Comparison of ENCODE assay signal across 20 cellular contexts in the genomic region with DNA sequence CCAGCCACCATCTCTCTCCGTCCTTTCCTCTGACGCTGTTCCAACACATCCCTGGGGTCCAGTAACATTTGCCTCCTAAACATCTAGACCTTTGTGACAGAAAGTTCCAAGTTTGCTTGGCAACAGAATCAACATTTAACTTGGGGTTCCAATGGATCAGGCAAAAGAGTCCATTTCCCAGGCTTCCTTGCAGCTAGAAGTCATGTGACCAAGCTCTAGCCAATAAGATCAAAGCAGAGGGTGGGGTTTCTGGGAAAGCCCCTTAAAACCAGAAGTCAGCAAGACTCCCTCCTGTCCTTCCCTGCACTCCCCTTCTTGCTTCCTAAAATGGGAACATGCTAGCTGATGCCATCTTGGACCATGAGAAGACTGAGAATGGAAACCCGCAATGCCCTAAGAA. TPM values are rescaled to one million over a fixed set of nuclear protein-coding genes. Genes with fewer than 3 reads are reported as not detected.
A peak's percentile ranks its signal among the peaks of the same experiment; 100 is the strongest.
DNase-seq lines count a peak whose midpoint lies in the region; ATAC-seq, FAIRE-seq and TF ChIP-seq lines count a peak whose summit lies in the region.
"Had no signal": no experiment of that assay in that cellular context is flagged by ENCODE, and none has a peak within 500 bp of the region (broad histone marks: within the 10 kb centered on the region; RNA-seq: fewer than 3 reads in every experiment).

No MANE protein-coding gene starts in this region.

- no peak overlapping the region for H3K4me3 ChIP-seq in K562
- no peak overlapping the region for H3K4me3 ChIP-seq in naive thymus-derived CD4-positive, alpha-beta T cell (ENCODE audit: low read length)
- H3K4me3 ChIP-seq: GM23248, HAP-1, PC-9 had no signal

- H3K79me2 ChIP-seq in K562 (ENCODE audit: control insufficient read depth, insufficient read depth, low read length): no peaks in the 10 kb centered on the region

- in situ Hi-C loops in K562 (cut with MboI): no loop called here

- H3K27me3 Mint-ChIP-seq in activated T-cell treated with anti-CD3 and anti-CD28 coated beads, Interleukin-2, amount 50 U/mL, for 72 hours (ENCODE audit: low read depth): no peaks in the 10 kb centered on the region
- no peaks in the 10 kb centered on the region for H3K27me3 Mint-ChIP-seq in naive thymus-derived CD4-positive, alpha-beta T cell

- DNase-seq in activated T-cell treated with anti-CD3 and anti-CD28 coated beads, Interleukin-2, amount 50 U/mL, for 72 hours: no peak
- no peak for DNase-seq in activated T-cell treated with anti-CD3 and anti-CD28 coated beads, Interleukin-2, amount 50 U/mL, for 1 hour
- DNase-seq in K562 (ENCODE audit: extremely low read depth in 1 of 4, low spot score in 3 of 4): no peak
- no peak for DNase-seq in naive thymus-derived CD4-positive, alpha-beta T cell
- DNase-seq in DMS114 treated with DMSO at 0.1 percent for 48 hours (lab: John Stamatoyannopoulos, UW; ENCODE audit: unreplicated experiment): no peak
- DNase-seq in DMS 273 treated with DMSO at 0.1 percent for 48 hours (lab: John Stamatoyannopoulos, UW): no peak
- no peak for DNase-seq in NCI-H2029 treated with DMSO at 0.1 percent for 48 hours (lab: John Stamatoyannopoulos, UW)
- DNase-seq: 8988T, COR-L47, GM23248, NCI-H1092 treated with DMSO at 0.1 percent for 48 hours, NCI-H1436 treated with DMSO at 0.1 percent for 48 hours, NCI-H1930, PC-9, RPMI8226, SHP77 had no signal

- H3K4me1 Mint-ChIP-seq in activated T-cell treated with anti-CD3 and anti-CD28 coated beads, Interleukin-2, amount 50 U/mL, for 72 hours (ENCODE audit: low read depth): peaks cover 58% of the 10 kb centered on the region
- H3K4me1 Mint-ChIP-seq in naive thymus-derived CD4-positive, alpha-beta T cell: peaks cover 40 to 90% (median 85%) of the 10 kb centered on the region in 7 donors

- TF ChIP-seq POLR2A in K562 (conservative IDR thresholded peaks at IDR 0.05): no peak

- H3K27me3 ChIP-seq in K562 (ENCODE audit: control insufficient read depth in 2 of 2, insufficient read depth in 2 of 2, low read length in 2 of 2): peaks cover 0 to 9% of the 10 kb centered on the region in 2 experiments; a peak in 1 of 5 replicates
- no peaks in the 10 kb centered on the region for H3K27me3 ChIP-seq in naive thymus-derived CD4-positive, alpha-beta T cell (ENCODE audit: control insufficient read depth in 2 of 2, insufficient read depth in 2 of 2, low read length in 2 of 2)

- H3K4me3 Mint-ChIP-seq in activated T-cell treated with anti-CD3 and anti-CD28 coated beads, Interleukin-2, amount 50 U/mL, for 72 hours: no peak overlapping the region
- H3K4me3 Mint-ChIP-seq in naive thymus-derived CD4-positive, alpha-beta T cell: peak overlapping the region in 2 of 10 donors; percentile 1 to 31

- ATAC-seq in activated T-cell treated with anti-CD3 and anti-CD28 coated beads, Interleukin-2, amount 50 U/mL, for 72 hours (replicated peaks in 1 of 2): no peak
- ATAC-seq in K562: no peak
- no peak for ATAC-seq in naive thymus-derived CD4-positive, alpha-beta T cell

- H3K9me3 ChIP-seq in K562 (replicated peaks; ENCODE audit: control insufficient read depth, insufficient read depth, low read depth, low read length): no peaks in the 10 kb centered on the region
- no peaks in the 10 kb centered on the region for H3K9me3 ChIP-seq in naive thymus-derived CD4-positive, alpha-beta T cell (ENCODE audit: control insufficient read depth in 2 of 3, low read length in 3 of 3)
- H3K9me3 ChIP-seq: HAP-1 had no signal

- 37% methylated on average over 3 of the region's 3 CpGs for WGBS in K562 (ENCODE audit: insufficient coverage, low coverage, missing lambda C conversion rate)

- peak overlapping the region; percentile 58 for H3K27ac Mint-ChIP-seq in activated T-cell treated with anti-CD3 and anti-CD28 coated beads, Interleukin-2, amount 50 U/mL, for 72 hours
- peak overlapping the region in 6 of 9 donors; percentile 4 to 69 (median 40) for H3K27ac Mint-ChIP-seq in naive thymus-derived CD4-positive, alpha-beta T cell

- POLR2A ChIA-PET in K562 (lab: Yijun Ruan, JAX): no interaction called here
- POLR2A ChIA-PET in naive thymus-derived CD4-positive, alpha-beta T cell (lab: Charles Lee): interaction anchor here (0.9 kb wide), 1 partner anchor 14 kb away, joined by 3 read pairs; no protein-coding TSS in a partner anchor

- CTCF ChIA-PET in K562 (lab: Yijun Ruan, JAX; ENCODE audit: low intra/inter-chr PET ratio): no interaction called here
- CTCF ChIA-PET in naive thymus-derived CD4-positive, alpha-beta T cell (lab: Charles Lee): interaction anchor here (1.2 kb wide), 1 partner anchor 75 kb away, joined by 3 read pairs; no protein-coding TSS in a partner anchor

- H3K36me3 ChIP-seq in K562 (ENCODE audit: control insufficient read depth, insufficient read depth, low read length): no peaks in the 10 kb centered on the region
- H3K36me3 ChIP-seq in naive thymus-derived CD4-positive, alpha-beta T cell (ENCODE audit: control insufficient read depth in 2 of 3, insufficient read depth in 3 of 3, low read length in 3 of 3): peaks cover 0 to 8% (median 0%) of the 10 kb centered on the region in 3 experiments
- H3K36me3 ChIP-seq: HAP-1 had no signal

- TF ChIP-seq RAD21 in K562 (CRISPR knock-in tag; conservative IDR thresholded peaks at IDR 0.05 in 1 of 2, IDR thresholded peaks at IDR 0.05 in 1 of 2): no peak

- intact Hi-C loops in K562 (cut with micrococcal nuclease): no loop called here
- intact Hi-C loops in naive thymus-derived CD4-positive, alpha-beta T cell (cut with micrococcal nuclease): no loop called here

- H3K4me1 ChIP-seq in K562 (replicated peaks in 1 of 2; ENCODE audit: control insufficient read depth in 2 of 2, insufficient read depth in 2 of 2, low read length in 2 of 2): no peaks in the 10 kb centered on the region
- peaks cover 3 to 16% of the 10 kb centered on the region in 2 donors for H3K4me1 ChIP-seq in naive thymus-derived CD4-positive, alpha-beta T cell (ENCODE audit: control insufficient read depth in 2 of 2, insufficient read depth in 2 of 2, low read length in 2 of 2)

- BruUV-seq in K562 (replicated peaks; lab: Mats Ljungman, UMichigan): no TSS peak

- H2AFZ ChIP-seq in K562 (ENCODE audit: low read depth, low read length): no peak overlapping the region
- H2AFZ ChIP-seq: GM23248, PC-9 had no signal

- TF ChIP-seq EP300 in K562 (IDR thresholded peaks at IDR 0.05; ENCODE audit: low read length): no peak

- no peak for TF ChIP-seq CTCF in K562 (IDR thresholded peaks at IDR 0.05 in 2 of 3, conservative IDR thresholded peaks at IDR 0.05 in 1 of 3; ENCODE audit: insufficient read depth in 2 of 3, low read depth in 1 of 3, low read length in 3 of 3)

- FAIRE-seq in K562 (lab: Jason Lieb, UNC): no peak
- FAIRE-seq: GM12891, HTR-8/SVneo had no signal

- H4K20me1 ChIP-seq in K562 (replicated peaks; ENCODE audit: control insufficient read depth, insufficient read depth, low read length): no peaks in the 10 kb centered on the region; the same call in 1 of the 2 replicates

- no peak overlapping the region for H3K9ac ChIP-seq in K562 (ENCODE audit: insufficient read depth in 1 of 2, low read depth in 2 of 2, low read length in 2 of 2)
- H3K9ac ChIP-seq: GM23248, KMS-11 had no signal

- no peak overlapping the region for H3K27ac ChIP-seq in K562 (ENCODE audit: extremely low read depth, low read depth, low read length)
- no peak overlapping the region for H3K27ac ChIP-seq in naive thymus-derived CD4-positive, alpha-beta T cell (ENCODE audit: low read depth, low read length)
- H3K27ac ChIP-seq: GM23248, KMS-11, PC-9 had no signal

- no peaks in the 10 kb centered on the region for H3K9me1 ChIP-seq in K562 (ENCODE audit: control insufficient read depth, insufficient read depth, low read length)

- peaks cover 4 to 30% of the 10 kb centered on the region in 2 donors for H3K36me3 Mint-ChIP-seq in activated T-cell treated with anti-CD3 and anti-CD28 coated beads, Interleukin-2, amount 50 U/mL, for 72 hours (ENCODE audit: insufficient read depth in 2 of 2)
- H3K36me3 Mint-ChIP-seq in naive thymus-derived CD4-positive, alpha-beta T cell: peaks cover 0 to 43% (median 22%) of the 10 kb centered on the region in 5 donors

- no peaks in the 10 kb centered on the region for H3K9me3 Mint-ChIP-seq in activated T-cell treated with anti-CD3 and anti-CD28 coated beads, Interleukin-2, amount 50 U/mL, for 72 hours
- H3K9me3 Mint-ChIP-seq in naive thymus-derived CD4-positive, alpha-beta T cell: no peaks in the 10 kb centered on the region

- H3K4me2 ChIP-seq in K562 (ENCODE audit: insufficient read depth, low read length): no peak overlapping the region
- H3K4me2 ChIP-seq: KMS-11, PC-9 had no signal

TF ChIP-seq in K562, 482 proteins besides CTCF, POLR2A, EP300 and RAD21 (continues in another document):
- no peak for TF ChIP-seq NR1H2 (CRISPR knock-in tag; IDR thresholded peaks at IDR 0.05)
- TF ChIP-seq, protein P1, sequence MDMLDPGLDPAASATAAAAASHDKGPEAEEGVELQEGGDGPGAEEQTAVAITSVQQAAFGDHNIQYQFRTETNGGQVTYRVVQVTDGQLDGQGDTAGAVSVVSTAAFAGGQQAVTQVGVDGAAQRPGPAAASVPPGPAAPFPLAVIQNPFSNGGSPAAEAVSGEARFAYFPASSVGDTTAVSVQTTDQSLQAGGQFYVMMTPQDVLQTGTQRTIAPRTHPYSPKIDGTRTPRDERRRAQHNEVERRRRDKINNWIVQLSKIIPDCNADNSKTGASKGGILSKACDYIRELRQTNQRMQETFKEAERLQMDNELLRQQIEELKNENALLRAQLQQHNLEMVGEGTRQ (CRISPR knock-in tag; IDR thresholded peaks at IDR 0.05): peak; percentile 29; the same call in 1 of the 2 replicates

RNA-seq across cellular contexts. Expression of a gene that starts 14.7 kb away (rescaled TPM):
- total RNA-seq in activated T-cell treated with anti-CD3 and anti-CD28 coated beads, Interleukin-2, amount 50 U/mL, for 72 hours: 100 to 1,000 TPM; 154 to 157 TPM
- 3.1 and 4.8 TPM in 2 replicates for total RNA-seq in K562 (2011; cell fraction: chromatin; rRNA removed; ENCODE audit: low replicate concordance)
- total RNA-seq in K562 (2011; cell fraction: nucleolus; rRNA removed): 1.8 and 2.0 TPM in 2 replicates
- total RNA-seq in K562 (2011; cell fraction: nucleoplasm; rRNA removed): 2.7 and 3.7 TPM in 2 replicates
- 0.50 and 2.0 TPM in 2 replicates for total RNA-seq in K562 (2014; rRNA removed)
- 0.35 and 0.36 TPM in 2 replicates for total RNA-seq in K562 (2014; rRNA removed; fragmentation: Illumina TruSeq; extraction: Trizol)
- total RNA-seq in K562 (2015; rRNA removed; fragmentation: Illumina TruSeq; extraction: Trizol): 0.40 and 0.57 TPM in 2 replicates
- total RNA-seq in K562 (2021): 1.3 and 1.7 TPM in 2 replicates
- 0.36 and 0.79 TPM in 2 replicates for polyA plus RNA-seq in K562 (2011; rRNA removed)
- polyA plus RNA-seq in K562 (2011; cell fraction: cytosol; rRNA removed): 0.15 and 0.29 TPM in 2 replicates
- polyA plus RNA-seq in K562 (2011; cell fraction: nucleus; rRNA removed): 0.24 and 0.34 TPM in 2 replicates
- 0.59 and 1.4 TPM in 2 replicates for polyA plus RNA-seq in K562 (2012)
- 0.55 and 0.66 TPM in 2 replicates for polyA plus RNA-seq in K562 (2014; fragmentation: Illumina TruSeq; extraction: Trizol)
- polyA plus RNA-seq in K562 (2014; fragmentation: Nextera tagmentation; extraction: Ambion mirVana): under 1 TPM; 0.07 to 0.39 TPM
- polyA plus RNA-seq in K562 (2014; rRNA removed): 0.32 and 0.57 TPM in 2 replicates
- 0.42 and 0.48 TPM in 2 replicates for polyA minus RNA-seq in K562 (2011; rRNA and poly(A)+ RNA removed)
- 0.29 and 1.5 TPM in 2 replicates for polyA minus RNA-seq in K562 (2011; cell fraction: cytosol; rRNA and poly(A)+ RNA removed)
- polyA minus RNA-seq in K562 (2011; cell fraction: nucleus; rRNA and poly(A)+ RNA removed): 0.78 and 1.2 TPM in 2 replicates
- 100 to 1,000 TPM; 103 to 192 (median 149) TPM for total RNA-seq in naive thymus-derived CD4-positive, alpha-beta T cell
- 100 to 1,000 TPM; 120 to 156 TPM for polyA plus RNA-seq in naive thymus-derived CD4-positive, alpha-beta T cell

Comparison
In these comparisons a context has a peak if more than half of its experiments do, and no peak if none do; other contexts are left out.
1. RNA of a gene that starts 14.7 kb away (total RNA-seq): 154 to 157 TPM in activated T-cell treated with anti-CD3 and anti-CD28 coated beads, Interleukin-2, amount 50 U/mL, for 72 hours and 103 to 192 TPM in naive thymus-derived CD4-positive, alpha-beta T cell; 0.35 to 4.8 TPM in K562; every median in the first group is over 10 times any median in the second.